In the genomic region with DNA sequence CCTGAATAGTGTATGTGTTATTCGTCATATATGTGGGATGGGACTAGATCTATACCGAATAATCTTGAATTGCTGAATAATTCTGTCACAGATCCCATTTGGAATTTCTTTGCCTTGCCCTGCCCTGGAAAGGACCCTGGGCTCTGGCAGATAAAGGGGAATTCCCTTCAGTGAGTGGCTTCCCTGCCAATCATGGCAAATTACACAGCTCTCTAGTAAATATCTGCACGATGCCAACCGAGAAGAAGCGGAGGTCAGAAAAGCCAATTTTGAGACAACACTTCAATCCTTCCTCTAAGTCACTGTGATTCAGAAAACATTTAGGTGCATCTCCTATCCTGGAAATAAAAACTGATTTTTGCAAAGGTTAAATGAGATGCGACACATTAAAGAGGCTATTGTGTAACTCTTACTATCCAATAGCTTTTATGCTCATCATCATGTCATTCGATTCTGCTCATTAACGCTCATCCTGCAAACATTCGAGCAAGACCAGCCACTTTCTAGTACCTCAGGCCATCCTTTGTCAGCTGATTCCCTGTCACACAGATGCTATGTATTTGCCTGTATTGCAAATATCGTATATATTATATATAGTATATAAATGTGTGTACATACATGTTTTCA, we compare ENCODE assay signal across 17 cellular contexts.
DNase-seq lines count a peak whose midpoint lies in the region; ATAC-seq, FAIRE-seq and TF ChIP-seq lines count a peak whose summit lies in the region.
"Had no signal": no experiment of that assay in that cellular context is flagged by ENCODE, and none has a peak within 500 bp of the region (broad histone marks: within the 10 kb centered on the region; RNA-seq: fewer than 3 reads in every experiment).

No MANE protein-coding gene starts in this region.

- ATAC-seq in WTC11 = peak; percentile 8
- ATAC-seq in HepG2 = no peak
- no peak for ATAC-seq in GM18505 (IDR thresholded peaks at IDR 0.05; ENCODE audit: unreplicated experiment)
- ATAC-seq in GM18873 (IDR thresholded peaks at IDR 0.05; ENCODE audit: low FRiP score, unreplicated experiment) = no peak
- ATAC-seq in GM21447 (IDR thresholded peaks at IDR 0.05; ENCODE audit: unreplicated experiment) = no peak
- ATAC-seq: activated CD8-positive, alpha-beta T cell treated with anti-CD3 and anti-CD28 coated beads, Interleukin-2, amount 10 ng/mL, durations not matched to agents 7 days and 5 days; K562; left colon; naive thymus-derived CD8-positive, alpha-beta T cell; upper lobe of right lung had no signal

- TF ChIP-seq EP300 in HepG2 (IDR thresholded peaks at IDR 0.05; ENCODE audit: low read depth in 2 of 2, low read length in 2 of 2) (no peak), HepG2 (CRISPR knock-in tag; IDR thresholded peaks at IDR 0.05; ENCODE audit: borderline replicate concordance) (no peak)

- no peaks in the 10 kb centered on the region for H3K79me2 ChIP-seq in HepG2 (ENCODE audit: insufficient read depth, low read length)

- H3K27me3 Mint-ChIP-seq in WTC11 (ENCODE audit: low read depth) = peaks cover 41% of the 10 kb centered on the region

- H3K4me1 ChIP-seq in HEK293 (ENCODE audit: control insufficient read depth, insufficient read depth, low read length) (peaks cover 11% of the 10 kb centered on the region), HepG2 (ENCODE audit: insufficient read depth, low read length) (peaks cover 53% of the 10 kb centered on the region)
- H3K4me1 ChIP-seq: upper lobe of right lung had no signal

- no peaks in the 10 kb centered on the region for H3K27me3 ChIP-seq in HepG2 (ENCODE audit: control insufficient read depth in 1 of 2, insufficient read depth in 2 of 2, low read length in 2 of 2)
- H3K27me3 ChIP-seq: upper lobe of right lung had no signal

- peak overlapping the region; percentile 16 for H2AFZ ChIP-seq in HepG2 (ENCODE audit: low read length)

- H3K27ac ChIP-seq in HEK293 (ENCODE audit: extremely low read depth, low read depth, low read length) (no peak overlapping the region), HepG2 (ENCODE audit: extremely low read length, insufficient read depth, low read length) (peak overlapping the region; percentile 52)
- H3K27ac ChIP-seq: upper lobe of right lung had no signal

- H3K36me3 ChIP-seq in HEK293 (ENCODE audit: control insufficient read depth in 2 of 2, insufficient read depth in 1 of 2, low read length in 2 of 2) (no peaks in the 10 kb centered on the region), HepG2 (replicated peaks in 1 of 2; ENCODE audit: control insufficient read depth in 1 of 2, insufficient read depth in 2 of 2, low read length in 2 of 2) (no peaks in the 10 kb centered on the region)
- H3K36me3 ChIP-seq: upper lobe of right lung had no signal

- no peaks in the 10 kb centered on the region for H3K9me3 Mint-ChIP-seq in WTC11
- H3K9me3 Mint-ChIP-seq: naive thymus-derived CD8-positive, alpha-beta T cell had no signal

- H3K36me3 Mint-ChIP-seq in WTC11 = peaks cover 28% of the 10 kb centered on the region
- H3K36me3 Mint-ChIP-seq: naive thymus-derived CD8-positive, alpha-beta T cell had no signal

- H3K9me3 ChIP-seq in HEK293 (ENCODE audit: control insufficient read depth, insufficient read depth, low read depth, low read length) (no peaks in the 10 kb centered on the region), HepG2 (ENCODE audit: low read length) (no peaks in the 10 kb centered on the region)
- H3K9me3 ChIP-seq: upper lobe of right lung had no signal

- FAIRE-seq in HepG2 (lab: Jason Lieb, UNC) = no peak

- TF ChIP-seq CTCF in HEK293 (tag by site-specific recombination; IDR thresholded peaks at IDR 0.05) = no peak
- no peak for TF ChIP-seq CTCF in WTC11 (IDR thresholded peaks at IDR 0.05)
- no peak for TF ChIP-seq CTCF in HepG2 (CRISPR knock-in tag; IDR thresholded peaks at IDR 0.05)
- no peak for TF ChIP-seq CTCF in retinal pigment epithelial cell (conservative IDR thresholded peaks at IDR 0.05; ENCODE audit: low read depth, low read length)

- no TSS peak for BruUV-seq in HepG2 (replicated peaks; lab: Mats Ljungman, UMichigan)

- peaks cover 68% of the 10 kb centered on the region for H3K4me1 Mint-ChIP-seq in WTC11
- H3K4me1 Mint-ChIP-seq: B cell; naive thymus-derived CD8-positive, alpha-beta T cell had no signal

- in situ Hi-C loops in HepG2 (cut with HindIII; ENCODE audit: extremely low pct_ligation_motif_present, low pct_unique_long_range_greater_than_20kb) = no loop called here

- 6% methylated on average over 10 of the region's 10 CpGs for WGBS in HepG2 (ENCODE audit: low lambda C conversion rate)

- H3K4me2 ChIP-seq in HepG2 (ENCODE audit: low read depth, low read length) = peak overlapping the region; percentile 81

- intact Hi-C loops in HepG2 (cut with micrococcal nuclease; ENCODE audit: unreplicated experiment) = no loop called here

- POLR2A ChIA-PET in HEK293 (lab: Yijun Ruan, JAX) = no interaction called here
- POLR2A ChIA-PET in WTC11 (lab: Charles Lee) = interaction anchor here (0.8 to 1.1 kb wide), 3 partner anchors 8 to 11 kb away, joined by 3 to 5 read pairs (median 3); no protein-coding TSS in a partner anchor
- POLR2A ChIA-PET in HepG2 (lab: Yijun Ruan, JAX) = interaction anchor here (1.1 to 1.3 kb wide), 2 partner anchors 35 to 298 kb away, joined by 3 read pairs; no protein-coding TSS in a partner anchor

- DNase-seq in WTC11 (ENCODE audit: low spot score) (no peak), HepG2 (ENCODE audit: low spot score) (no peak), retinal pigment epithelial cell (ENCODE audit: low read depth) (no peak), T1000 (lab: John Stamatoyannopoulos, UW) (no peak)
- DNase-seq: activated CD8-positive, alpha-beta T cell treated with anti-CD3 and anti-CD28 coated beads, Interleukin-2, amount 10 ng/mL, durations not matched to agents 7 days and 5 days; erythroblast; left colon; naive thymus-derived CD8-positive, alpha-beta T cell; NCI-H1092; OCI-M1; upper lobe of right lung had no signal

- TF ChIP-seq POLR2A in HepG2 (IDR thresholded peaks at IDR 0.05; ENCODE audit: insufficient read depth in 1 of 2, low read depth in 2 of 2, low read length in 2 of 2) (no peak), GM18505 (IDR thresholded peaks at IDR 0.05; ENCODE audit: borderline replicate concordance, extremely low read depth, insufficient read depth, insufficient read length) (no peak)

- no peak for TF ChIP-seq RAD21 in HepG2 (CRISPR knock-in tag; IDR thresholded peaks at IDR 0.05)

- 0 out of 2 replicates have a peak overlapping the region, but pooled peaks have one; percentile 11 for H3K9ac ChIP-seq in HepG2 (ENCODE audit: insufficient read depth, low read depth, low read length)

- H3K4me3 Mint-ChIP-seq in WTC11 = peak overlapping the region; percentile 25
- H3K4me3 Mint-ChIP-seq: activated CD8-positive, alpha-beta T cell treated with anti-CD3 and anti-CD28 coated beads, Interleukin-2, amount 10 ng/mL, durations not matched to agents 7 days and 5 days; B cell; naive thymus-derived CD8-positive, alpha-beta T cell had no signal

- peak overlapping the region; percentile 86 for H3K27ac Mint-ChIP-seq in WTC11
- H3K27ac Mint-ChIP-seq: activated CD8-positive, alpha-beta T cell treated with anti-CD3 and anti-CD28 coated beads, Interleukin-2, amount 10 ng/mL, durations not matched to agents 7 days and 5 days; B cell; naive thymus-derived CD8-positive, alpha-beta T cell had no signal

- H4K20me1 ChIP-seq in HepG2 (ENCODE audit: insufficient read depth, low read length) = no peaks in the 10 kb centered on the region

- H3K4me3 ChIP-seq in HEK293 (ENCODE audit: low read depth, low read length) (no peak overlapping the region), HepG2 (replicated peaks in 1 of 3; ENCODE audit: insufficient read depth in 1 of 3, low read depth in 2 of 3, low read length in 3 of 3) (peak overlapping the region in 2 of 3 experiments; percentile 34 to 46; a peak in 3 of 6 replicates), retinal pigment epithelial cell (ENCODE audit: low read length) (peak overlapping the region; percentile 11)
- H3K4me3 ChIP-seq: K562, upper lobe of right lung had no signal

- CTCF ChIA-PET in HEK293 (lab: Yijun Ruan, JAX) (interaction anchor here (1.3 kb wide), 1 partner anchor 65 kb away, joined by 3 read pairs; no protein-coding TSS in a partner anchor), WTC11 (lab: Charles Lee) (interaction anchor here (1.0 to 2.2 kb wide), 5 partner anchors 11 to 123 kb away, joined by 3 to 7 read pairs (median 5); no protein-coding TSS in a partner anchor), HepG2 (lab: Yijun Ruan, JAX; ENCODE audit: low intra/inter-chr PET ratio, low total read pairs) (no interaction called here)

TF ChIP-seq in HEK293, 187 proteins besides CTCF, POLR2A, EP300 and RAD21:
- TF ChIP-seq ZNF501 (tag by site-specific recombination; IDR thresholded peaks at IDR 0.05) (no peak), ZNF660 (tag by site-specific recombination; IDR thresholded peaks at IDR 0.05) (no peak), ZNF664 (tag by site-specific recombination; IDR thresholded peaks at IDR 0.05) (peak; percentile 66; the same call in 1 of the 2 replicates)

TF ChIP-seq in WTC11, 78 proteins besides CTCF, POLR2A, EP300 and RAD21 (continues in another document):
- TF ChIP-seq, protein P1, sequence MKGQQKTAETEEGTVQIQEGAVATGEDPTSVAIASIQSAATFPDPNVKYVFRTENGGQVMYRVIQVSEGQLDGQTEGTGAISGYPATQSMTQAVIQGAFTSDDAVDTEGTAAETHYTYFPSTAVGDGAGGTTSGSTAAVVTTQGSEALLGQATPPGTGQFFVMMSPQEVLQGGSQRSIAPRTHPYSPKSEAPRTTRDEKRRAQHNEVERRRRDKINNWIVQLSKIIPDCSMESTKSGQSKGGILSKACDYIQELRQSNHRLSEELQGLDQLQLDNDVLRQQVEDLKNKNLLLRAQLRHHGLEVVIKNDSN (CRISPR knock-in tag; IDR thresholded peaks at IDR 0.05) = no peak
- TF ChIP-seq ZNF671 (CRISPR knock-in tag; IDR thresholded peaks at IDR 0.05) (peak; percentile 60; the same call in 1 of the 2 replicates), ZNF416 (CRISPR knock-in tag; IDR thresholded peaks at IDR 0.05) (peak; percentile 80; the same call in 1 of the 2 replicates)

TF ChIP-seq in HepG2, 621 proteins besides CTCF, POLR2A, EP300 and RAD21 (continues in another document):
- TF ChIP-seq, protein P2, sequence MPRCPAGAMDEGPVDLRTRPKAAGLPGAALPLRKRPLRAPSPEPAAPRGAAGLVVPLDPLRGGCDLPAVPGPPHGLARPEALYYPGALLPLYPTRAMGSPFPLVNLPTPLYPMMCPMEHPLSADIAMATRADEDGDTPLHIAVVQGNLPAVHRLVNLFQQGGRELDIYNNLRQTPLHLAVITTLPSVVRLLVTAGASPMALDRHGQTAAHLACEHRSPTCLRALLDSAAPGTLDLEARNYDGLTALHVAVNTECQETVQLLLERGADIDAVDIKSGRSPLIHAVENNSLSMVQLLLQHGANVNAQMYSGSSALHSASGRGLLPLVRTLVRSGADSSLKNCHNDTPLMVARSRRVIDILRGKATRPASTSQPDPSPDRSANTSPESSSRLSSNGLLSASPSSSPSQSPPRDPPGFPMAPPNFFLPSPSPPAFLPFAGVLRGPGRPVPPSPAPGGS (CRISPR knock-in tag; IDR thresholded peaks at IDR 0.05) = peak; percentile 41; the same call in 1 of the 2 replicates
- TF ChIP-seq HMG20A (CRISPR knock-in tag; IDR thresholded peaks at IDR 0.05; ENCODE audit: borderline replicate concordance) = peak; percentile 10; the same call in 1 of the 2 replicates
